9 cellular contexts compared by ENCODE assay signal in genomic region chr4:182449186-182449880, GRCh38.
DNase-seq lines count a peak whose midpoint lies in the region; ATAC-seq and TF ChIP-seq lines count a peak whose summit lies in the region.
"Had no signal": no experiment of that assay in that cellular context is flagged by ENCODE, and none has a peak within 500 bp of the region (broad histone marks: within the 10 kb centered on the region; RNA-seq: fewer than 3 reads in every experiment).

No MANE protein-coding gene starts in this region.

- DNase-seq in AG04450 (ENCODE audit: low read depth, low spot score) (no peak), GM20000 (ENCODE audit: low spot score) (peak; percentile 23), SK-N-SH (no peak), fibroblast of peridontal ligament (ENCODE audit: extremely low read depth) (peak; percentile 31), osteocyte (ENCODE audit: extremely low spot score, unreplicated experiment) (no peak), epidermal melanocyte (ENCODE audit: insufficient read length, low spot score) (no peak)
- no peak for DNase-seq in activated CD8-positive, alpha-beta memory T cell treated with anti-CD3 and anti-CD28 coated beads for 24 hours

- no peaks in the 10 kb centered on the region for H3K9me3 Mint-ChIP-seq in osteocyte (ENCODE audit: unreplicated experiment)

- H3K4me1 Mint-ChIP-seq in osteocyte (ENCODE audit: unreplicated experiment) = peaks cover 23% of the 10 kb centered on the region

- H3K9me3 ChIP-seq in AG04450 (ENCODE audit: control insufficient read depth, insufficient read depth, low read length) = no peaks in the 10 kb centered on the region; the same call in 1 of the 2 replicates
- no peaks in the 10 kb centered on the region for H3K9me3 ChIP-seq in SK-N-SH

- no peaks in the 10 kb centered on the region for H3K36me3 ChIP-seq in SK-N-SH (replicated peaks in 1 of 2; ENCODE audit: control insufficient read depth in 1 of 2, insufficient read depth in 2 of 2, low read length in 1 of 2)

- no peak overlapping the region for H3K27ac ChIP-seq in AG04450 (ENCODE audit: low read depth, low read length)
- H3K27ac ChIP-seq in SK-N-SH (ENCODE audit: low read depth in 2 of 2, low read length in 1 of 2) = peak overlapping the region; percentile 40 to 87; a peak in 3 of 4 replicates
- H3K27ac ChIP-seq: epithelial cell of prostate had no signal

- no peak for ATAC-seq in HG02973 (IDR thresholded peaks at IDR 0.05; ENCODE audit: unreplicated experiment)

- H4K20me1 ChIP-seq in SK-N-SH (ENCODE audit: insufficient read depth) = no peaks in the 10 kb centered on the region

- POLR2A ChIA-PET in AG04450 (lab: Yijun Ruan, JAX) = no interaction called here
- POLR2A ChIA-PET in SK-N-SH (lab: Yijun Ruan, JAX) = interaction anchor here (0.9 kb wide), 1 partner anchor 11 kb away, joined by 4 read pairs; no protein-coding TSS in a partner anchor

- peaks cover 4% of the 10 kb centered on the region for H3F3A ChIP-seq in SK-N-SH (replicated peaks; ENCODE audit: insufficient read depth)

- 2% methylated on average over 18 of the region's 34 CpGs for WGBS in SK-N-SH (ENCODE audit: low lambda C conversion rate)

- peaks cover 0 to 3% of the 10 kb centered on the region in 2 experiments; a peak in 3 of 4 replicates for H3K4me1 ChIP-seq in SK-N-SH (ENCODE audit: control insufficient read depth in 1 of 2, insufficient read depth in 2 of 2, low read depth in 1 of 2, low read length in 1 of 2)

- H3K9me2 ChIP-seq in SK-N-SH = no peaks in the 10 kb centered on the region

- no peaks in the 10 kb centered on the region for H3K36me3 Mint-ChIP-seq in osteocyte (ENCODE audit: unreplicated experiment)

- peaks cover 10% of the 10 kb centered on the region; the same call in 1 of the 2 replicates for H3K79me2 ChIP-seq in SK-N-SH (ENCODE audit: insufficient read depth)

- H3K9ac ChIP-seq in SK-N-SH = peak overlapping the region; percentile 66

- H3K27ac Mint-ChIP-seq in osteocyte (ENCODE audit: unreplicated experiment) = peak overlapping the region; percentile 73

- CTCF ChIA-PET in AG04450 (lab: Charles Lee) (interaction anchor here (0.9 to 1.4 kb wide), 2 partner anchors 306 to 356 kb away, joined by 3 to 5 read pairs; no protein-coding TSS in a partner anchor), SK-N-SH (lab: Yijun Ruan, JAX) (interaction anchor here (0.7 to 1.9 kb wide), 3 partner anchors 29 to 489 kb away, joined by 3 to 5 read pairs (median 3); no protein-coding TSS in a partner anchor)

- TF ChIP-seq CTCF in AG04450 (IDR thresholded peaks at IDR 0.05; ENCODE audit: low read depth, low read length) (no peak), GM20000 (IDR thresholded peaks at IDR 0.05; ENCODE audit: extremely low read depth, missing control alignments) (no peak), SK-N-SH (IDR thresholded peaks at IDR 0.05) (no peak), osteocyte (IDR thresholded peaks at IDR 0.05) (no peak)

- peaks cover 10% of the 10 kb centered on the region for H3K27me3 Mint-ChIP-seq in osteocyte (ENCODE audit: unreplicated experiment)

- no peak for TF ChIP-seq EP300 in SK-N-SH (IDR thresholded peaks at IDR 0.05; ENCODE audit: borderline replicate concordance in 1 of 2, low read depth in 1 of 2, low read length in 1 of 2)

- peak overlapping the region; percentile 90 for H3K4me3 Mint-ChIP-seq in osteocyte (ENCODE audit: unreplicated experiment)

- no peak for TF ChIP-seq RAD21 in SK-N-SH (IDR thresholded peaks at IDR 0.05; ENCODE audit: low read length)

- peak overlapping the region; percentile 81 for H3K4me2 ChIP-seq in SK-N-SH

- H3K27me3 ChIP-seq in AG04450 (ENCODE audit: control insufficient read depth, insufficient read depth, low read length) (no peaks in the 10 kb centered on the region), SK-N-SH (ENCODE audit: insufficient read depth) (no peaks in the 10 kb centered on the region)

- H3K4me3 ChIP-seq in AG04450 (ENCODE audit: low read depth, low read length) = peak overlapping the region; percentile 79
- peak overlapping the region; percentile 80 to 82 for H3K4me3 ChIP-seq in SK-N-SH (ENCODE audit: low read depth in 2 of 2, low read length in 1 of 2)

- H2AFZ ChIP-seq in SK-N-SH (ENCODE audit: low read depth) = peak overlapping the region; percentile 79

TF ChIP-seq in SK-N-SH, 30 proteins besides CTCF, POLR2A, EP300 and RAD21:
- TF ChIP-seq ELF1 (IDR thresholded peaks at IDR 0.05) (no peak), SIN3A (IDR thresholded peaks at IDR 0.05; ENCODE audit: borderline replicate concordance, low read depth, low read length) (no peak), EZH2phosphoT487 (IDR thresholded peaks at IDR 0.05; ENCODE audit: borderline replicate concordance, low read depth) (no peak), RFX5 (IDR thresholded peaks at IDR 0.05; ENCODE audit: low read length) (no peak), TAF1 (IDR thresholded peaks at IDR 0.05; ENCODE audit: borderline replicate concordance, low read depth, low read length) (no peak), JUND (IDR thresholded peaks at IDR 0.05) (0 out of 2 replicates have a peak, but pooled peaks have one; percentile 12), SMC3 (IDR thresholded peaks at IDR 0.05; ENCODE audit: low read depth, low read length) (0 out of 2 replicates have a peak, but pooled peaks have one; percentile 14), FOXM1 (IDR thresholded peaks at IDR 0.05; ENCODE audit: low read depth) (no peak), YY1 (IDR thresholded peaks at IDR 0.05; ENCODE audit: low read depth) (no peak), TEAD4 (IDR thresholded peaks at IDR 0.05; ENCODE audit: borderline replicate concordance, insufficient read depth) (no peak), FOSL2 (IDR thresholded peaks at IDR 0.05; ENCODE audit: borderline replicate concordance, low read depth) (no peak), MXI1 (IDR thresholded peaks at IDR 0.05; ENCODE audit: low read depth, low read length) (0 out of 2 replicates have a peak, but pooled peaks have one; percentile 8), MEF2A (IDR thresholded peaks at IDR 0.05; ENCODE audit: borderline replicate concordance, low read depth) (no peak), POLR2AphosphoS5 (IDR thresholded peaks at IDR 0.05; ENCODE audit: low read depth, low read length) (no peak), GABPA (IDR thresholded peaks at IDR 0.05; ENCODE audit: low read depth) (no peak), RXRA (IDR thresholded peaks at IDR 0.05; ENCODE audit: borderline replicate concordance, low read depth) (no peak), CHD2 (IDR thresholded peaks at IDR 0.05; ENCODE audit: low read length, partially characterized antibody) (no peak)
- TF ChIP-seq, protein P1, sequence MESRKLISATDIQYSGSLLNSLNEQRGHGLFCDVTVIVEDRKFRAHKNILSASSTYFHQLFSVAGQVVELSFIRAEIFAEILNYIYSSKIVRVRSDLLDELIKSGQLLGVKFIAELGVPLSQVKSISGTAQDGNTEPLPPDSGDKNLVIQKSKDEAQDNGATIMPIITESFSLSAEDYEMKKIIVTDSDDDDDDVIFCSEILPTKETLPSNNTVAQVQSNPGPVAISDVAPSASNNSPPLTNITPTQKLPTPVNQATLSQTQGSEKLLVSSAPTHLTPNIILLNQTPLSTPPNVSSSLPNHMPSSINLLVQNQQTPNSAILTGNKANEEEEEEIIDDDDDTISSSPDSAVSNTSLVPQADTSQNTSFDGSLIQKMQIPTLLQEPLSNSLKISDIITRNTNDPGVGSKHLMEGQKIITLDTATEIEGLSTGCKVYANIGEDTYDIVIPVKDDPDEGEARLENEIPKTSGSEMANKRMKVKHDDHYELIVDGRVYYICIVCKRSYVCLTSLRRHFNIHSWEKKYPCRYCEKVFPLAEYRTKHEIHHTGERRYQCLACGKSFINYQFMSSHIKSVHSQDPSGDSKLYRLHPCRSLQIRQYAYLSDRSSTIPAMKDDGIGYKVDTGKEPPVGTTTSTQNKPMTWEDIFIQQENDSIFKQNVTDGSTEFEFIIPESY (IDR thresholded peaks at IDR 0.05; ENCODE audit: borderline replicate concordance, low read depth) = no peak
- TF ChIP-seq, protein P2, sequence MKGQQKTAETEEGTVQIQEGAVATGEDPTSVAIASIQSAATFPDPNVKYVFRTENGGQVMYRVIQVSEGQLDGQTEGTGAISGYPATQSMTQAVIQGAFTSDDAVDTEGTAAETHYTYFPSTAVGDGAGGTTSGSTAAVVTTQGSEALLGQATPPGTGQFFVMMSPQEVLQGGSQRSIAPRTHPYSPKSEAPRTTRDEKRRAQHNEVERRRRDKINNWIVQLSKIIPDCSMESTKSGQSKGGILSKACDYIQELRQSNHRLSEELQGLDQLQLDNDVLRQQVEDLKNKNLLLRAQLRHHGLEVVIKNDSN (IDR thresholded peaks at IDR 0.05; ENCODE audit: borderline replicate concordance, low read depth) = no peak
- TF ChIP-seq, protein P3, sequence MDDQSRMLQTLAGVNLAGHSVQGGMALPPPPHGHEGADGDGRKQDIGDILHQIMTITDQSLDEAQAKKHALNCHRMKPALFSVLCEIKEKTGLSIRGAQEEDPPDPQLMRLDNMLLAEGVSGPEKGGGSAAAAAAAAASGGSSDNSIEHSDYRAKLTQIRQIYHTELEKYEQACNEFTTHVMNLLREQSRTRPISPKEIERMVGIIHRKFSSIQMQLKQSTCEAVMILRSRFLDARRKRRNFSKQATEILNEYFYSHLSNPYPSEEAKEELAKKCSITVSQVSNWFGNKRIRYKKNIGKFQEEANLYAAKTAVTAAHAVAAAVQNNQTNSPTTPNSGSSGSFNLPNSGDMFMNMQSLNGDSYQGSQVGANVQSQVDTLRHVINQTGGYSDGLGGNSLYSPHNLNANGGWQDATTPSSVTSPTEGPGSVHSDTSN (IDR thresholded peaks at IDR 0.05) = no peak

Comparison
In these comparisons a context has a peak if more than half of its experiments do, and no peak if none do; other contexts are left out.
1. DNase-seq: peak in GM20000 (single experiment) and fibroblast of peridontal ligament (single experiment); none in AG04450 (single experiment), SK-N-SH (single experiment), osteocyte (single experiment), epidermal melanocyte (single experiment) and activated CD8-positive, alpha-beta memory T cell treated with anti-CD3 and anti-CD28 coated beads for 24 hours (single experiment).